In the genomic region with DNA sequence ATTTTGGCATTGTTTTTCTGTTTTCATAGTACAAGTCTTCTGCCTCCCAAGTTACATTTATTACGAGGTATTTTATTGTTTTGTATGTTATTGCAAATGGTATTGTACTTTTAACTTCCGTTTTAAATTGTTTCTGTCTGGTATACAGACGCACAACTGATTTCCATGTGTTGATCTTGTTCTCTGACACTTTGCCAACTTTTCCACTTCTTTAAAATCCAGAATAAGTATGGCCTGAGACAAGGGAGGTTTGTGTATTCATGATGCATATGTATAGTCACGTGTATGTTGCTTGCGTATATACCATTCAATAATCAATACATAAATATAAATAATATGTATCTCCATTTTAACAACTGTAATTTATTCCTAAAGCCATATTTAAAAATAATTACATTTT, we compare ENCODE assay signal across 1 cellular context.
TF ChIP-seq lines count a peak whose summit lies in the region.

No MANE protein-coding gene starts in this region.

TF ChIP-seq in GM12878, 131 proteins besides CTCF, POLR2A, EP300 and RAD21 (continued from another document):
- TF ChIP-seq, protein P1, sequence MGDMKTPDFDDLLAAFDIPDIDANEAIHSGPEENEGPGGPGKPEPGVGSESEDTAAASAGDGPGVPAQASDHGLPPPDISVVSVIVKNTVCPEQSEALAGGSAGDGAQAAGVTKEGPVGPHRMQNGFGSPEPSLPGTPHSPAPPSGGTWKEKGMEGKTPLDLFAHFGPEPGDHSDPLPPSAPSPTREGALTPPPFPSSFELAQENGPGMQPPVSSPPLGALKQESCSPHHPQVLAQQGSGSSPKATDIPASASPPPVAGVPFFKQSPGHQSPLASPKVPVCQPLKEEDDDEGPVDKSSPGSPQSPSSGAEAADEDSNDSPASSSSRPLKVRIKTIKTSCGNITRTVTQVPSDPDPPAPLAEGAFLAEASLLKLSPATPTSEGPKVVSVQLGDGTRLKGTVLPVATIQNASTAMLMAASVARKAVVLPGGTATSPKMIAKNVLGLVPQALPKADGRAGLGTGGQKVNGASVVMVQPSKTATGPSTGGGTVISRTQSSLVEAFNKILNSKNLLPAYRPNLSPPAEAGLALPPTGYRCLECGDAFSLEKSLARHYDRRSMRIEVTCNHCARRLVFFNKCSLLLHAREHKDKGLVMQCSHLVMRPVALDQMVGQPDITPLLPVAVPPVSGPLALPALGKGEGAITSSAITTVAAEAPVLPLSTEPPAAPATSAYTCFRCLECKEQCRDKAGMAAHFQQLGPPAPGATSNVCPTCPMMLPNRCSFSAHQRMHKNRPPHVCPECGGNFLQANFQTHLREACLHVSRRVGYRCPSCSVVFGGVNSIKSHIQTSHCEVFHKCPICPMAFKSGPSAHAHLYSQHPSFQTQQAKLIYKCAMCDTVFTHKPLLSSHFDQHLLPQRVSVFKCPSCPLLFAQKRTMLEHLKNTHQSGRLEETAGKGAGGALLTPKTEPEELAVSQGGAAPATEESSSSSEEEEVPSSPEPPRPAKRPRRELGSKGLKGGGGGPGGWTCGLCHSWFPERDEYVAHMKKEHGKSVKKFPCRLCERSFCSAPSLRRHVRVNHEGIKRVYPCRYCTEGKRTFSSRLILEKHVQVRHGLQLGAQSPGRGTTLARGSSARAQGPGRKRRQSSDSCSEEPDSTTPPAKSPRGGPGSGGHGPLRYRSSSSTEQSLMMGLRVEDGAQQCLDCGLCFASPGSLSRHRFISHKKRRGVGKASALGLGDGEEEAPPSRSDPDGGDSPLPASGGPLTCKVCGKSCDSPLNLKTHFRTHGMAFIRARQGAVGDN (IDR thresholded peaks at IDR 0.05): no peak
- TF ChIP-seq NR2C2 (IDR thresholded peaks at IDR 0.05; ENCODE audit: borderline replicate concordance, control insufficient read depth, insufficient read length, low read depth) (no peak), IKZF1 (conservative IDR thresholded peaks at IDR 0.05) (no peak), NBN (IDR thresholded peaks at IDR 0.05) (no peak), GATAD2B (conservative IDR thresholded peaks at IDR 0.05; ENCODE audit: low read depth) (no peak), EED (IDR thresholded peaks at IDR 0.05; ENCODE audit: low read depth) (no peak), HDAC6 (IDR thresholded peaks at IDR 0.05; ENCODE audit: unreplicated experiment) (no peak), POLR2AphosphoS2 (IDR thresholded peaks at IDR 0.05; ENCODE audit: low read depth, low read length) (no peak)
- TF ChIP-seq, protein P2, sequence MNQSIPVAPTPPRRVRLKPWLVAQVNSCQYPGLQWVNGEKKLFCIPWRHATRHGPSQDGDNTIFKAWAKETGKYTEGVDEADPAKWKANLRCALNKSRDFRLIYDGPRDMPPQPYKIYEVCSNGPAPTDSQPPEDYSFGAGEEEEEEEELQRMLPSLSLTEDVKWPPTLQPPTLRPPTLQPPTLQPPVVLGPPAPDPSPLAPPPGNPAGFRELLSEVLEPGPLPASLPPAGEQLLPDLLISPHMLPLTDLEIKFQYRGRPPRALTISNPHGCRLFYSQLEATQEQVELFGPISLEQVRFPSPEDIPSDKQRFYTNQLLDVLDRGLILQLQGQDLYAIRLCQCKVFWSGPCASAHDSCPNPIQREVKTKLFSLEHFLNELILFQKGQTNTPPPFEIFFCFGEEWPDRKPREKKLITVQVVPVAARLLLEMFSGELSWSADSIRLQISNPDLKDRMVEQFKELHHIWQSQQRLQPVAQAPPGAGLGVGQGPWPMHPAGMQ (IDR thresholded peaks at IDR 0.05; ENCODE audit: borderline replicate concordance): no peak
